Comparison of ENCODE assay signal across 25 cellular contexts in the genomic region with DNA sequence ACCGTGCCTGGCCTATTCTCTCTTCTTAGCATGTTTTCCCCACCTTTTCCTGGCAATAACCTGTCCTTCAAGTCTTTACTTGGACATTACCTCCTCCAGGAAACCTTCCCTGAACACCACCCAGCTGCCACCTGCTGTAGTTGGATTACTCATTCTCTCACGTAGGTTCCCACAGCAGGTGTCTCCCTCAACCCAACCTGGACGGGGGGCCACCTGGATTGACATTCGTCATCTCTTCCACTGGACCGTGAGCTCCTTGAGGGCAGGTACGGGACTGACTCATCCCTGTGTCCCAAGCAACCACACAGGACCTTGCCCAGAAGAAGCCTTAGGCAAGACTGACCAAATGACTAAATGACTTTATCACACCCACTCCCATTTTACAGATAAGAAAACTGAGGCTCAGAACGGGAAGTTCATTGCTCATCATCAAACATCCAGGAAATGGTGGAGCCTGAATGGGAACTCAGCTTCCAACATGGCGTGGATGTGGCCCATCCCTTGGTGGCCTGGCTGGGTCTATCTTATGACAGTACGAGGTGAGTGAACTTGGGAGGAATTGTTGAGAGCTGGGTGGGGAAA. TPM values are rescaled to one million over a fixed set of nuclear protein-coding genes. Genes with fewer than 3 reads are reported as not detected.
DNase-seq lines count a peak whose midpoint lies in the region; ATAC-seq, FAIRE-seq and TF ChIP-seq lines count a peak whose summit lies in the region.
"Had no signal": no experiment of that assay in that cellular context is flagged by ENCODE, and none has a peak within 500 bp of the region (broad histone marks: within the 10 kb centered on the region; RNA-seq: fewer than 3 reads in every experiment).

No MANE protein-coding gene starts in this region.

- H3K9ac ChIP-seq in HepG2 (ENCODE audit: insufficient read depth, low read depth, low read length), result no peak overlapping the region
- H3K9ac ChIP-seq: KMS-11 had no signal

- peaks cover 5% of the 10 kb centered on the region for H3K4me1 Mint-ChIP-seq in nephron
- H3K4me1 Mint-ChIP-seq in activated T-cell treated with anti-CD3 and anti-CD28 coated beads, Interleukin-2, amount 50 U/mL, for 4 hours (ENCODE audit: low read depth), result no peaks in the 10 kb centered on the region

- no peak for TF ChIP-seq EP300 in HepG2 (IDR thresholded peaks at IDR 0.05; ENCODE audit: low read depth in 2 of 2, low read length in 2 of 2)
- TF ChIP-seq EP300 in HepG2 (CRISPR knock-in tag; IDR thresholded peaks at IDR 0.05; ENCODE audit: borderline replicate concordance), result no peak

- H3K36me3 ChIP-seq in HepG2 (replicated peaks in 1 of 2; ENCODE audit: control insufficient read depth in 1 of 2, insufficient read depth in 2 of 2, low read length in 2 of 2) (no peaks in the 10 kb centered on the region), right lobe of liver (no peaks in the 10 kb centered on the region)
- H3K36me3 ChIP-seq: HAP-1, SJSA1 had no signal

- no peak for TF ChIP-seq CTCF in HepG2 (CRISPR knock-in tag; IDR thresholded peaks at IDR 0.05)
- no peak for TF ChIP-seq CTCF in right lobe of liver (IDR thresholded peaks at IDR 0.05)
- no peak for TF ChIP-seq CTCF in epithelial cell of esophagus (IDR thresholded peaks at IDR 0.05; ENCODE audit: insufficient read depth, low read depth, low read length, missing control alignments)
- no peak for TF ChIP-seq CTCF in nephron (IDR thresholded peaks at IDR 0.05; ENCODE audit: unreplicated experiment in 3 of 3)

- FAIRE-seq in HepG2 (lab: Jason Lieb, UNC), result no peak
- FAIRE-seq: G401.6 had no signal

- no peaks in the 10 kb centered on the region for H4K20me1 ChIP-seq in HepG2 (ENCODE audit: insufficient read depth, low read length)

- H3K9me3 Mint-ChIP-seq in nephron, result no peaks in the 10 kb centered on the region
- no peaks in the 10 kb centered on the region for H3K9me3 Mint-ChIP-seq in activated T-cell treated with anti-CD3 and anti-CD28 coated beads, Interleukin-2, amount 50 U/mL, for 4 hours
- H3K9me3 Mint-ChIP-seq: GM23338 had no signal

- 9% methylated on average over 8 of the region's 9 CpGs for WGBS in HepG2 (ENCODE audit: low lambda C conversion rate)
- WGBS in right lobe of liver (ENCODE audit: insufficient coverage, low coverage, low lambda C conversion rate, missing lambda C conversion rate), result 43% methylated on average over 4 of the region's 9 CpGs

- ATAC-seq in HepG2, result no peak
- no peak for ATAC-seq in right lobe of liver
- ATAC-seq in activated T-cell treated with anti-CD3 and anti-CD28 coated beads, Interleukin-2, amount 50 U/mL, for 4 hours, result no peak
- ATAC-seq: GM23338, Right ventricle myocardium inferior had no signal

- H3K9me3 ChIP-seq in HepG2 (ENCODE audit: low read length) (no peaks in the 10 kb centered on the region), right lobe of liver (no peaks in the 10 kb centered on the region)
- H3K9me3 ChIP-seq: HAP-1, SJSA1 had no signal

- intact Hi-C loops in HepG2 (cut with micrococcal nuclease; ENCODE audit: unreplicated experiment) (no loop called here), right lobe of liver (cut with DNase I) (no loop called here)

- in situ Hi-C loops in HepG2 (cut with HindIII; ENCODE audit: extremely low pct_ligation_motif_present, low pct_unique_long_range_greater_than_20kb), result no loop called here

- H3K36me3 Mint-ChIP-seq in nephron (ENCODE audit: low read depth), result no peaks in the 10 kb centered on the region
- H3K36me3 Mint-ChIP-seq in activated T-cell treated with anti-CD3 and anti-CD28 coated beads, Interleukin-2, amount 50 U/mL, for 4 hours (ENCODE audit: insufficient read depth), result no peaks in the 10 kb centered on the region

- no peak for DNase-seq in HepG2 (ENCODE audit: low spot score)
- no peak for DNase-seq in right lobe of liver
- peak; percentile 10 for DNase-seq in epithelial cell of esophagus (ENCODE audit: low read depth)
- no peak for DNase-seq in DMS114 treated with DMSO at 0.1 percent for 48 hours (lab: John Stamatoyannopoulos, UW; ENCODE audit: unreplicated experiment)
- DNase-seq in activated T-cell treated with anti-CD3 and anti-CD28 coated beads, Interleukin-2, amount 50 U/mL, for 4 hours, result no peak
- DNase-seq in NCI-H2107 treated with DMSO at 0.1 percent for 48 hours (lab: John Stamatoyannopoulos, UW; ENCODE audit: unreplicated experiment), result no peak
- DNase-seq: IMR-90, NCI-H1048, NCI-H1417, NCI-H1694, NCI-H2081 treated with DMSO at 0.1 percent for 48 hours, NCI-H2171 treated with DMSO at 0.1 percent for 48 hours, NCI-H345, NCI-H524, NCI-H774 had no signal

- POLR2A ChIA-PET in HepG2 (lab: Yijun Ruan, JAX), result no interaction called here

- TF ChIP-seq RAD21 in HepG2 (CRISPR knock-in tag; IDR thresholded peaks at IDR 0.05), result no peak

- H3K27me3 Mint-ChIP-seq in nephron (ENCODE audit: low read depth), result peaks cover 18% of the 10 kb centered on the region
- peaks cover 59% of the 10 kb centered on the region for H3K27me3 Mint-ChIP-seq in activated T-cell treated with anti-CD3 and anti-CD28 coated beads, Interleukin-2, amount 50 U/mL, for 4 hours (ENCODE audit: low read depth)

- no peak overlapping the region for H3K4me3 Mint-ChIP-seq in nephron
- H3K4me3 Mint-ChIP-seq in activated T-cell treated with anti-CD3 and anti-CD28 coated beads, Interleukin-2, amount 50 U/mL, for 4 hours, result no peak overlapping the region
- H3K4me3 Mint-ChIP-seq: GM23338 had no signal

- no TSS peak for BruUV-seq in HepG2 (replicated peaks; lab: Mats Ljungman, UMichigan)

- TF ChIP-seq POLR2A in HepG2 (IDR thresholded peaks at IDR 0.05; ENCODE audit: insufficient read depth in 1 of 2, low read depth in 2 of 2, low read length in 2 of 2) (no peak), right lobe of liver (IDR thresholded peaks at IDR 0.05) (no peak)

- H3K27ac ChIP-seq in HepG2 (ENCODE audit: extremely low read length, insufficient read depth, low read length) (no peak overlapping the region), right lobe of liver (no peak overlapping the region)
- H3K27ac ChIP-seq: KMS-11, SJSA1 had no signal

- H3K27me3 ChIP-seq in HepG2 (ENCODE audit: control insufficient read depth in 1 of 2, insufficient read depth in 2 of 2, low read length in 2 of 2) (peaks cover 0 to 9% of the 10 kb centered on the region in 2 experiments; a peak in 3 of 5 replicates), right lobe of liver (no peaks in the 10 kb centered on the region)

- H3K27ac Mint-ChIP-seq in nephron, result peak overlapping the region in 2 of 3 experiments; percentile 1 to 30
- H3K27ac Mint-ChIP-seq: GM23338 had no signal

- no peak overlapping the region for H3K4me2 ChIP-seq in HepG2 (ENCODE audit: low read depth, low read length)
- H3K4me2 ChIP-seq: GM23338, KMS-11 had no signal

- H3K4me3 ChIP-seq in HepG2 (replicated peaks in 1 of 3; ENCODE audit: insufficient read depth in 1 of 3, low read depth in 2 of 3, low read length in 3 of 3) (no peak overlapping the region), right lobe of liver (no peak overlapping the region), epithelial cell of esophagus (ENCODE audit: low read length) (no peak overlapping the region)
- H3K4me3 ChIP-seq: GM23338, HAP-1, SJSA1 had no signal

- no peaks in the 10 kb centered on the region for H3K79me2 ChIP-seq in HepG2 (ENCODE audit: insufficient read depth, low read length)

- CTCF ChIA-PET in HepG2 (lab: Yijun Ruan, JAX; ENCODE audit: low intra/inter-chr PET ratio, low total read pairs), result no interaction called here

- H3K4me1 ChIP-seq in HepG2 (ENCODE audit: insufficient read depth, low read length) (no peaks in the 10 kb centered on the region), right lobe of liver (no peaks in the 10 kb centered on the region)
- H3K4me1 ChIP-seq: HAP-1, SJSA1 had no signal

- no peak overlapping the region for H2AFZ ChIP-seq in HepG2 (ENCODE audit: low read length)
- H2AFZ ChIP-seq: GM23338 had no signal

RNA-seq across cellular contexts. Expression of a gene that starts 3.5 kb away (rescaled TPM):
- total RNA-seq in HepG2 (2016; rRNA removed; fragmentation: Illumina TruSeq; extraction: Trizol), result 0.15 TPM in 1 of 2 replicates, not detected in the other
- total RNA-seq in HepG2 (2016; cell fraction: cytosol; rRNA removed; fragmentation: Illumina TruSeq; extraction: Trizol; ENCODE audit: low read depth), result not detected in 2 replicates
- 0.13 TPM in 1 of 2 replicates, not detected in the other for total RNA-seq in HepG2 (2016; cell fraction: insoluble cytoplasmic fraction; rRNA removed; fragmentation: Illumina TruSeq; extraction: Trizol)
- 0.14 TPM in 1 of 2 replicates, not detected in the other for total RNA-seq in HepG2 (2016; cell fraction: membrane; rRNA removed; fragmentation: Illumina TruSeq; extraction: Trizol)
- total RNA-seq in HepG2 (2016; cell fraction: nucleus; rRNA removed; fragmentation: Illumina TruSeq; extraction: Trizol), result not detected in 2 replicates
- polyA plus RNA-seq in HepG2 (2011; rRNA removed), result 1.6 and 1.8 TPM in 2 replicates
- polyA plus RNA-seq in HepG2 (2011; cell fraction: cytosol; rRNA removed), result 1.3 and 1.4 TPM in 2 replicates
- 0.21 and 0.57 TPM in 2 replicates for polyA plus RNA-seq in HepG2 (2011; cell fraction: nucleus; rRNA removed)
- polyA plus RNA-seq in HepG2 (2012), result 0.13 and 0.44 TPM in 2 replicates
- 0.14 TPM in 1 of 2 replicates, not detected in the other for polyA plus RNA-seq in HepG2 (2016; cell fraction: cytosol; fragmentation: Illumina TruSeq; extraction: Trizol; ENCODE audit: low read depth)
- polyA plus RNA-seq in HepG2 (2016; cell fraction: insoluble cytoplasmic fraction; fragmentation: Illumina TruSeq; extraction: Trizol; ENCODE audit: low read depth), result 0.39 TPM in 1 of 2 replicates, not detected in the other
- polyA plus RNA-seq in HepG2 (2016; cell fraction: membrane; fragmentation: Illumina TruSeq; extraction: Trizol; ENCODE audit: low read depth), result 0.16 TPM in 1 of 2 replicates, not detected in the other
- 0.36 and 0.41 TPM in 2 replicates for polyA plus RNA-seq in HepG2 (2016; cell fraction: nucleus; fragmentation: Illumina TruSeq; extraction: Trizol; ENCODE audit: insufficient read depth, low read depth)
- polyA minus RNA-seq in HepG2 (2011; rRNA and poly(A)+ RNA removed; ENCODE audit: low replicate concordance), result 1.2 TPM in 1 of 2 replicates, not detected in the other
- 0.69 TPM in 1 of 2 replicates, not detected in the other for polyA minus RNA-seq in HepG2 (2011; cell fraction: cytosol; rRNA and poly(A)+ RNA removed)
- polyA minus RNA-seq in HepG2 (2011; cell fraction: nucleus; rRNA and poly(A)+ RNA removed), result not detected in 2 replicates
- total RNA-seq in right lobe of liver, result not detected
- not detected for total RNA-seq in activated T-cell treated with anti-CD3 and anti-CD28 coated beads, Interleukin-2, amount 50 U/mL, for 4 hours
- total RNA-seq: IMR-90, Right ventricle myocardium inferior, RPMI7951, SJSA1 had no signal
- polyA plus RNA-seq: BJ, IMR-90 had no signal

RNA-seq across cellular contexts. Expression of a gene that starts 10.8 kb away (rescaled TPM):
- not detected in 2 replicates for total RNA-seq in HepG2 (2016; rRNA removed; fragmentation: Illumina TruSeq; extraction: Trizol)
- total RNA-seq in HepG2 (2016; cell fraction: cytosol; rRNA removed; fragmentation: Illumina TruSeq; extraction: Trizol; ENCODE audit: low read depth), result not detected in 2 replicates
- not detected in 2 replicates for total RNA-seq in HepG2 (2016; cell fraction: insoluble cytoplasmic fraction; rRNA removed; fragmentation: Illumina TruSeq; extraction: Trizol)
- not detected in 2 replicates for total RNA-seq in HepG2 (2016; cell fraction: membrane; rRNA removed; fragmentation: Illumina TruSeq; extraction: Trizol)
- not detected in 2 replicates for total RNA-seq in HepG2 (2016; cell fraction: nucleus; rRNA removed; fragmentation: Illumina TruSeq; extraction: Trizol)
- polyA plus RNA-seq in HepG2 (2011; rRNA removed), result not detected in 2 replicates
- not detected in 2 replicates for polyA plus RNA-seq in HepG2 (2011; cell fraction: cytosol; rRNA removed)
- polyA plus RNA-seq in HepG2 (2011; cell fraction: nucleus; rRNA removed), result not detected in 2 replicates
- not detected in 2 replicates for polyA plus RNA-seq in HepG2 (2012)
- polyA plus RNA-seq in HepG2 (2016; cell fraction: cytosol; fragmentation: Illumina TruSeq; extraction: Trizol; ENCODE audit: low read depth), result not detected in 2 replicates
- not detected in 2 replicates for polyA plus RNA-seq in HepG2 (2016; cell fraction: insoluble cytoplasmic fraction; fragmentation: Illumina TruSeq; extraction: Trizol; ENCODE audit: low read depth)
- polyA plus RNA-seq in HepG2 (2016; cell fraction: membrane; fragmentation: Illumina TruSeq; extraction: Trizol; ENCODE audit: low read depth), result not detected in 2 replicates
- polyA plus RNA-seq in HepG2 (2016; cell fraction: nucleus; fragmentation: Illumina TruSeq; extraction: Trizol; ENCODE audit: insufficient read depth, low read depth), result not detected in 2 replicates
- polyA minus RNA-seq in HepG2 (2011; rRNA and poly(A)+ RNA removed; ENCODE audit: low replicate concordance), result 0.28 TPM in 1 of 2 replicates, not detected in the other
- polyA minus RNA-seq in HepG2 (2011; cell fraction: cytosol; rRNA and poly(A)+ RNA removed), result not detected in 2 replicates
- not detected in 2 replicates for polyA minus RNA-seq in HepG2 (2011; cell fraction: nucleus; rRNA and poly(A)+ RNA removed)
- total RNA-seq in right lobe of liver, result not detected
- total RNA-seq in activated T-cell treated with anti-CD3 and anti-CD28 coated beads, Interleukin-2, amount 50 U/mL, for 4 hours, result not detected
- total RNA-seq: A172, IMR-90, Right ventricle myocardium inferior, RPMI7951, SJSA1 had no signal
- polyA plus RNA-seq: BJ, IMR-90 had no signal

RNA-seq across cellular contexts. Expression of a gene that starts 20.0 kb away (rescaled TPM):
- not detected in 2 replicates for total RNA-seq in HepG2 (2016; rRNA removed; fragmentation: Illumina TruSeq; extraction: Trizol)
- total RNA-seq in HepG2 (2016; cell fraction: cytosol; rRNA removed; fragmentation: Illumina TruSeq; extraction: Trizol; ENCODE audit: low read depth), result not detected in 2 replicates
- not detected in 2 replicates for total RNA-seq in HepG2 (2016; cell fraction: insoluble cytoplasmic fraction; rRNA removed; fragmentation: Illumina TruSeq; extraction: Trizol)
- total RNA-seq in HepG2 (2016; cell fraction: membrane; rRNA removed; fragmentation: Illumina TruSeq; extraction: Trizol), result not detected in 2 replicates
- not detected in 2 replicates for total RNA-seq in HepG2 (2016; cell fraction: nucleus; rRNA removed; fragmentation: Illumina TruSeq; extraction: Trizol)
- not detected in 2 replicates for polyA plus RNA-seq in HepG2 (2011; rRNA removed)
- polyA plus RNA-seq in HepG2 (2011; cell fraction: cytosol; rRNA removed), result not detected in 2 replicates
- polyA plus RNA-seq in HepG2 (2011; cell fraction: nucleus; rRNA removed), result not detected in 2 replicates
- polyA plus RNA-seq in HepG2 (2012), result not detected in 2 replicates
- polyA plus RNA-seq in HepG2 (2016; cell fraction: cytosol; fragmentation: Illumina TruSeq; extraction: Trizol; ENCODE audit: low read depth), result not detected in 2 replicates
- polyA plus RNA-seq in HepG2 (2016; cell fraction: insoluble cytoplasmic fraction; fragmentation: Illumina TruSeq; extraction: Trizol; ENCODE audit: low read depth), result not detected in 2 replicates
- polyA plus RNA-seq in HepG2 (2016; cell fraction: membrane; fragmentation: Illumina TruSeq; extraction: Trizol; ENCODE audit: low read depth), result not detected in 2 replicates
- polyA plus RNA-seq in HepG2 (2016; cell fraction: nucleus; fragmentation: Illumina TruSeq; extraction: Trizol; ENCODE audit: insufficient read depth, low read depth), result not detected in 2 replicates
- 0.23 TPM in 1 of 2 replicates, not detected in the other for polyA minus RNA-seq in HepG2 (2011; rRNA and poly(A)+ RNA removed; ENCODE audit: low replicate concordance)
- polyA minus RNA-seq in HepG2 (2011; cell fraction: cytosol; rRNA and poly(A)+ RNA removed), result not detected in 2 replicates
- polyA minus RNA-seq in HepG2 (2011; cell fraction: nucleus; rRNA and poly(A)+ RNA removed), result not detected in 2 replicates
- total RNA-seq in right lobe of liver, result not detected
- total RNA-seq in activated T-cell treated with anti-CD3 and anti-CD28 coated beads, Interleukin-2, amount 50 U/mL, for 4 hours, result not detected
- total RNA-seq: A172, IMR-90, Right ventricle myocardium inferior, RPMI7951, SJSA1 had no signal
- polyA plus RNA-seq: BJ, GM23338, IMR-90 had no signal

RNA-seq across cellular contexts. Expression of a gene that starts 28.5 kb away (rescaled TPM):
- not detected in 2 replicates for total RNA-seq in HepG2 (2016; rRNA removed; fragmentation: Illumina TruSeq; extraction: Trizol)
- not detected in 2 replicates for total RNA-seq in HepG2 (2016; cell fraction: cytosol; rRNA removed; fragmentation: Illumina TruSeq; extraction: Trizol; ENCODE audit: low read depth)
- total RNA-seq in HepG2 (2016; cell fraction: insoluble cytoplasmic fraction; rRNA removed; fragmentation: Illumina TruSeq; extraction: Trizol), result not detected in 2 replicates
- not detected in 2 replicates for total RNA-seq in HepG2 (2016; cell fraction: membrane; rRNA removed; fragmentation: Illumina TruSeq; extraction: Trizol)
- total RNA-seq in HepG2 (2016; cell fraction: nucleus; rRNA removed; fragmentation: Illumina TruSeq; extraction: Trizol), result not detected in 2 replicates
- not detected in 2 replicates for polyA plus RNA-seq in HepG2 (2011; rRNA removed)
- not detected in 2 replicates for polyA plus RNA-seq in HepG2 (2011; cell fraction: cytosol; rRNA removed)
- not detected in 2 replicates for polyA plus RNA-seq in HepG2 (2011; cell fraction: nucleus; rRNA removed)
- polyA plus RNA-seq in HepG2 (2012), result not detected in 2 replicates
- not detected in 2 replicates for polyA plus RNA-seq in HepG2 (2016; cell fraction: cytosol; fragmentation: Illumina TruSeq; extraction: Trizol; ENCODE audit: low read depth)
- polyA plus RNA-seq in HepG2 (2016; cell fraction: insoluble cytoplasmic fraction; fragmentation: Illumina TruSeq; extraction: Trizol; ENCODE audit: low read depth), result not detected in 2 replicates
- not detected in 2 replicates for polyA plus RNA-seq in HepG2 (2016; cell fraction: membrane; fragmentation: Illumina TruSeq; extraction: Trizol; ENCODE audit: low read depth)
- not detected in 2 replicates for polyA plus RNA-seq in HepG2 (2016; cell fraction: nucleus; fragmentation: Illumina TruSeq; extraction: Trizol; ENCODE audit: insufficient read depth, low read depth)
- polyA minus RNA-seq in HepG2 (2011; rRNA and poly(A)+ RNA removed; ENCODE audit: low replicate concordance), result not detected in 2 replicates
- polyA minus RNA-seq in HepG2 (2011; cell fraction: cytosol; rRNA and poly(A)+ RNA removed), result not detected in 2 replicates
- polyA minus RNA-seq in HepG2 (2011; cell fraction: nucleus; rRNA and poly(A)+ RNA removed), result not detected in 2 replicates
- total RNA-seq in right lobe of liver, result not detected
- total RNA-seq in activated T-cell treated with anti-CD3 and anti-CD28 coated beads, Interleukin-2, amount 50 U/mL, for 4 hours, result not detected
- total RNA-seq: A172, IMR-90, Right ventricle myocardium inferior, RPMI7951, SJSA1 had no signal
- polyA plus RNA-seq: BJ, IMR-90 had no signal

RNA-seq across cellular contexts. Expression of a gene that starts 46.6 kb away (rescaled TPM):
- not detected in 2 replicates for total RNA-seq in HepG2 (2016; rRNA removed; fragmentation: Illumina TruSeq; extraction: Trizol)
- total RNA-seq in HepG2 (2016; cell fraction: cytosol; rRNA removed; fragmentation: Illumina TruSeq; extraction: Trizol; ENCODE audit: low read depth), result not detected in 2 replicates
- not detected in 2 replicates for total RNA-seq in HepG2 (2016; cell fraction: insoluble cytoplasmic fraction; rRNA removed; fragmentation: Illumina TruSeq; extraction: Trizol)
- total RNA-seq in HepG2 (2016; cell fraction: membrane; rRNA removed; fragmentation: Illumina TruSeq; extraction: Trizol), result not detected in 2 replicates
- not detected in 2 replicates for total RNA-seq in HepG2 (2016; cell fraction: nucleus; rRNA removed; fragmentation: Illumina TruSeq; extraction: Trizol)
- not detected in 2 replicates for polyA plus RNA-seq in HepG2 (2011; rRNA removed)
- polyA plus RNA-seq in HepG2 (2011; cell fraction: cytosol; rRNA removed), result not detected in 2 replicates
- polyA plus RNA-seq in HepG2 (2011; cell fraction: nucleus; rRNA removed), result not detected in 2 replicates
- polyA plus RNA-seq in HepG2 (2012), result not detected in 2 replicates
- not detected in 2 replicates for polyA plus RNA-seq in HepG2 (2016; cell fraction: cytosol; fragmentation: Illumina TruSeq; extraction: Trizol; ENCODE audit: low read depth)
- not detected in 2 replicates for polyA plus RNA-seq in HepG2 (2016; cell fraction: insoluble cytoplasmic fraction; fragmentation: Illumina TruSeq; extraction: Trizol; ENCODE audit: low read depth)
- polyA plus RNA-seq in HepG2 (2016; cell fraction: membrane; fragmentation: Illumina TruSeq; extraction: Trizol; ENCODE audit: low read depth), result not detected in 2 replicates
- not detected in 2 replicates for polyA plus RNA-seq in HepG2 (2016; cell fraction: nucleus; fragmentation: Illumina TruSeq; extraction: Trizol; ENCODE audit: insufficient read depth, low read depth)
- not detected in 2 replicates for polyA minus RNA-seq in HepG2 (2011; rRNA and poly(A)+ RNA removed; ENCODE audit: low replicate concordance)
- polyA minus RNA-seq in HepG2 (2011; cell fraction: cytosol; rRNA and poly(A)+ RNA removed), result not detected in 2 replicates
- polyA minus RNA-seq in HepG2 (2011; cell fraction: nucleus; rRNA and poly(A)+ RNA removed), result not detected in 2 replicates
- total RNA-seq in right lobe of liver, result under 1 TPM in 2 of 6 experiments, not detected in 4; 0.13 to 0.43 TPM
- not detected for total RNA-seq in activated T-cell treated with anti-CD3 and anti-CD28 coated beads, Interleukin-2, amount 50 U/mL, for 4 hours
- total RNA-seq: A172, IMR-90, Right ventricle myocardium inferior, RPMI7951, SJSA1 had no signal
- polyA plus RNA-seq: BJ, IMR-90 had no signal
